21 cellular contexts compared by ENCODE assay signal in genomic region chrX:47690175-47690574, GRCh38. TPM values are rescaled to one million over a fixed set of nuclear protein-coding genes. Genes with fewer than 3 reads are reported as not detected.
DNase-seq lines count a peak whose midpoint lies in the region; ATAC-seq, FAIRE-seq and TF ChIP-seq lines count a peak whose summit lies in the region.
"Had no signal": no experiment of that assay in that cellular context is flagged by ENCODE, and none has a peak within 500 bp of the region (broad histone marks: within the 10 kb centered on the region; RNA-seq: fewer than 3 reads in every experiment).

No MANE protein-coding gene starts in this region.

- no TSS peak for BruUV-seq in K562 (replicated peaks; lab: Mats Ljungman, UMichigan)

- ATAC-seq in K562 (no peak), HG02623 (IDR thresholded peaks at IDR 0.05; ENCODE audit: unreplicated experiment) (no peak), GM18867 (IDR thresholded peaks at IDR 0.05; ENCODE audit: unreplicated experiment) (no peak)
- ATAC-seq: left colon, psoas muscle had no signal

- peak; percentile 19 for FAIRE-seq in K562 (lab: Jason Lieb, UNC)
- FAIRE-seq: GM12891 had no signal

- no peak overlapping the region for H3K9ac ChIP-seq in K562 (ENCODE audit: insufficient read depth in 1 of 2, low read depth in 2 of 2, low read length in 2 of 2)

- WGBS in K562 (ENCODE audit: insufficient coverage, low coverage, missing lambda C conversion rate): 0% methylated on average over 1 of the region's 2 CpGs
- WGBS in adrenal gland, 4 donors: 77 to 94% (median 82%) methylated on average over 2 of the region's 2 CpGs

- H3K27ac ChIP-seq in K562 (ENCODE audit: extremely low read depth, low read depth, low read length) (no peak overlapping the region), osteoblast (ENCODE audit: low read depth, low read length) (no peak overlapping the region), adrenal gland (no peak overlapping the region)
- H3K27ac ChIP-seq: cardiac muscle cell, epithelial cell of prostate, psoas muscle, upper lobe of left lung had no signal

- H3K9me3 ChIP-seq in K562 (replicated peaks; ENCODE audit: control insufficient read depth, insufficient read depth, low read depth, low read length) (no peaks in the 10 kb centered on the region), osteoblast (ENCODE audit: low read depth, low read length) (no peaks in the 10 kb centered on the region), adrenal gland (replicated peaks in 1 of 3) (no peaks in the 10 kb centered on the region)
- H3K9me3 ChIP-seq: BE2C, psoas muscle, upper lobe of left lung had no signal

- TF ChIP-seq POLR2A in K562 (conservative IDR thresholded peaks at IDR 0.05) (no peak), adrenal gland (IDR thresholded peaks at IDR 0.05) (no peak)

- no peaks in the 10 kb centered on the region for H4K20me1 ChIP-seq in K562 (replicated peaks; ENCODE audit: control insufficient read depth, insufficient read depth, low read length)
- no peaks in the 10 kb centered on the region for H4K20me1 ChIP-seq in osteoblast (ENCODE audit: insufficient read depth, low read length)

- no peak; a peak in 1 of 4 replicates for TF ChIP-seq RAD21 in K562 (CRISPR knock-in tag; conservative IDR thresholded peaks at IDR 0.05 in 1 of 2, IDR thresholded peaks at IDR 0.05 in 1 of 2)

- H3K4me3 ChIP-seq in H7 (ENCODE audit: insufficient read depth, low read depth, low read length) (no peak overlapping the region), K562 (no peak overlapping the region), osteoblast (ENCODE audit: insufficient read depth, low read length) (no peak overlapping the region), adrenal gland (no peak overlapping the region)
- H3K4me3 ChIP-seq: cardiac muscle cell, psoas muscle, smooth muscle cell, upper lobe of left lung had no signal

- H3K27me3 ChIP-seq in H7 (ENCODE audit: control insufficient read depth, insufficient read depth, low read length): no peaks in the 10 kb centered on the region
- no peaks in the 10 kb centered on the region for H3K27me3 ChIP-seq in K562 (ENCODE audit: control insufficient read depth in 2 of 2, insufficient read depth in 2 of 2, low read length in 2 of 2)
- peaks cover 3% of the 10 kb centered on the region for H3K27me3 ChIP-seq in osteoblast (ENCODE audit: insufficient read depth, low read length)
- H3K27me3 ChIP-seq in adrenal gland: no peaks in the 10 kb centered on the region
- H3K27me3 ChIP-seq: BE2C, cardiac muscle cell, upper lobe of left lung had no signal

- H3K4me1 ChIP-seq in K562 (replicated peaks in 1 of 2; ENCODE audit: control insufficient read depth in 2 of 2, insufficient read depth in 2 of 2, low read length in 2 of 2) (peaks cover 0 to 10% of the 10 kb centered on the region in 2 experiments; a peak in 3 of 5 replicates), osteoblast (ENCODE audit: insufficient read depth, low read length) (no peaks in the 10 kb centered on the region), adrenal gland (replicated peaks in 1 of 2) (no peaks in the 10 kb centered on the region)
- H3K4me1 ChIP-seq: BE2C, psoas muscle, upper lobe of left lung had no signal

- CTCF ChIA-PET in K562 (lab: Yijun Ruan, JAX; ENCODE audit: low intra/inter-chr PET ratio): no interaction called here

- TF ChIP-seq CTCF in K562 (IDR thresholded peaks at IDR 0.05 in 2 of 3, conservative IDR thresholded peaks at IDR 0.05 in 1 of 3; ENCODE audit: insufficient read depth in 2 of 3, low read depth in 1 of 3, low read length in 3 of 3) (peak in 1 of 3 experiments; percentile 27; a peak in 3 of 6 replicates), osteoblast (IDR thresholded peaks at IDR 0.05; ENCODE audit: extremely low read depth, low read depth, low read length) (peak; percentile 13), adrenal gland (IDR thresholded peaks at IDR 0.05) (no peak)

- H3K9me1 ChIP-seq in K562 (ENCODE audit: control insufficient read depth, insufficient read depth, low read length): no peaks in the 10 kb centered on the region

- H3K4me2 ChIP-seq in K562 (ENCODE audit: insufficient read depth, low read length): no peak overlapping the region
- no peak overlapping the region for H3K4me2 ChIP-seq in osteoblast (ENCODE audit: insufficient read depth, low read length)
- H3K4me2 ChIP-seq: smooth muscle cell had no signal

- H3K79me2 ChIP-seq in K562 (ENCODE audit: control insufficient read depth, insufficient read depth, low read length) (no peaks in the 10 kb centered on the region), osteoblast (ENCODE audit: insufficient read depth, low read length) (no peaks in the 10 kb centered on the region)

- no peak for TF ChIP-seq EP300 in K562 (IDR thresholded peaks at IDR 0.05; ENCODE audit: low read length)

- in situ Hi-C loops in K562 (cut with MboI): no loop called here

- POLR2A ChIA-PET in K562 (lab: Yijun Ruan, JAX): no interaction called here

- intact Hi-C loops in K562 (cut with micrococcal nuclease): no loop called here
- intact Hi-C loops in adrenal gland (cut with DNase I): no loop called here

- peak; percentile 7 for DNase-seq in H7
- DNase-seq in M059J (ENCODE audit: low read depth): peak; percentile 15
- DNase-seq in K562 (ENCODE audit: extremely low read depth in 1 of 4, low spot score in 3 of 4): peak in 1 of 4 experiments; percentile 19
- no peak for DNase-seq in osteoblast (ENCODE audit: insufficient read length, low spot score, missing footprints)
- DNase-seq in adrenal gland: no peak
- DNase-seq: activated CD4-positive, alpha-beta T cell treated with anti-CD3 and anti-CD28 coated beads for 48 hours; activated effector memory CD4-positive, alpha-beta T cell treated with Interleukin-2 at 50 U/mL for 16 hours; BE2C; left colon; midbrain; NCI-H1436; NCI-H2227 treated with DMSO at 0.1 percent for 48 hours; NK-92 treated with Interleukin-12 subunit alpha and Interleukin-12 subunit beta, amount 100 ng/mL, for 24 hours; psoas muscle; upper lobe of left lung had no signal

- no peaks in the 10 kb centered on the region for H3K36me3 ChIP-seq in H7 (replicated peaks; ENCODE audit: control insufficient read depth, insufficient read depth, low read length)
- no peaks in the 10 kb centered on the region; the same call in 2 of the 3 replicates for H3K36me3 ChIP-seq in K562 (ENCODE audit: control insufficient read depth, insufficient read depth, low read length)
- H3K36me3 ChIP-seq in osteoblast (ENCODE audit: insufficient read depth, low read length): no peaks in the 10 kb centered on the region
- no peaks in the 10 kb centered on the region for H3K36me3 ChIP-seq in adrenal gland (replicated peaks in 1 of 2)
- H3K36me3 ChIP-seq: BE2C, cardiac muscle cell, upper lobe of left lung had no signal

- H2AFZ ChIP-seq in K562 (ENCODE audit: low read depth, low read length) (no peak overlapping the region), osteoblast (ENCODE audit: low read length) (no peak overlapping the region)

TF ChIP-seq in K562, 482 proteins besides CTCF, POLR2A, EP300 and RAD21:
- no peak for TF ChIP-seq GTF2F1 (IDR thresholded peaks at IDR 0.05; ENCODE audit: low read depth, low read length)
- 0 out of 2 replicates have a peak, but pooled peaks have one; percentile 19 for TF ChIP-seq ELF1 (tag; IDR thresholded peaks at IDR 0.05)

RNA-seq across cellular contexts. Expression of gene UXT, which starts 31.2 kb away (rescaled TPM):
- 87.5 and 93.7 TPM in 2 replicates for total RNA-seq in H7 (2014; rRNA removed; shearing (Covaris generic))
- total RNA-seq in M059J (2014; rRNA removed; shearing (Covaris generic)): 178 and 233 TPM in 2 replicates
- 67.5 and 87.0 TPM in 2 replicates for total RNA-seq in K562 (2011; cell fraction: chromatin; rRNA removed; ENCODE audit: low replicate concordance)
- 91.2 and 94.6 TPM in 2 replicates for total RNA-seq in K562 (2011; cell fraction: nucleolus; rRNA removed)
- total RNA-seq in K562 (2011; cell fraction: nucleoplasm; rRNA removed): 97.3 and 117 TPM in 2 replicates
- total RNA-seq in K562 (2014; rRNA removed) (201 and 206 TPM in 2 replicates), K562 (2014; rRNA removed; fragmentation: Illumina TruSeq; extraction: Trizol) (199 and 204 TPM in 2 replicates), K562 (2015; rRNA removed; fragmentation: Illumina TruSeq; extraction: Trizol) (184 and 206 TPM in 2 replicates), K562 (2021) (181 and 185 TPM in 2 replicates), osteoblast (93.4 and 94.9 TPM in 2 replicates), adrenal gland (100 to 1,000 TPM; 120 to 174 (median 148) TPM)
- polyA plus RNA-seq in K562 (2011; rRNA removed) (260 and 275 TPM in 2 replicates), K562 (2014; fragmentation: Illumina TruSeq; extraction: Trizol) (279 and 300 TPM in 2 replicates), K562 (2014; fragmentation: Nextera tagmentation; extraction: Ambion mirVana) (100 to 1,000 TPM; 141 to 167 TPM), K562 (2014; rRNA removed) (265 and 285 TPM in 2 replicates), adrenal gland (100 to 1,000 TPM; 135 to 163 (median 152) TPM)
- 259 and 265 TPM in 2 replicates for polyA plus RNA-seq in K562 (2011; cell fraction: cytosol; rRNA removed)
- 182 and 231 TPM in 2 replicates for polyA plus RNA-seq in K562 (2011; cell fraction: nucleus; rRNA removed)
- polyA plus RNA-seq in K562 (2012): 283 and 337 TPM in 2 replicates
- polyA minus RNA-seq in K562 (2011; rRNA and poly(A)+ RNA removed): 74.0 and 75.4 TPM in 2 replicates
- polyA minus RNA-seq in K562 (2011; cell fraction: cytosol; rRNA and poly(A)+ RNA removed): 52.3 and 53.6 TPM in 2 replicates
- 46.6 and 75.3 TPM in 2 replicates for polyA minus RNA-seq in K562 (2011; cell fraction: nucleus; rRNA and poly(A)+ RNA removed)

RNA-seq across cellular contexts. Expression of gene ELK1, which starts 39.8 kb away (rescaled TPM):
- 32.7 and 33.8 TPM in 2 replicates for total RNA-seq in H7 (2014; rRNA removed; shearing (Covaris generic))
- 37.9 and 51.0 TPM in 2 replicates for total RNA-seq in M059J (2014; rRNA removed; shearing (Covaris generic))
- total RNA-seq in K562 (2011; cell fraction: chromatin; rRNA removed; ENCODE audit: low replicate concordance): 32.0 and 32.5 TPM in 2 replicates
- total RNA-seq in K562 (2011; cell fraction: nucleolus; rRNA removed): 20.1 and 21.2 TPM in 2 replicates
- 32.9 and 71.1 TPM in 2 replicates for total RNA-seq in K562 (2011; cell fraction: nucleoplasm; rRNA removed)
- total RNA-seq in K562 (2014; rRNA removed) (37.8 and 47.8 TPM in 2 replicates), K562 (2014; rRNA removed; fragmentation: Illumina TruSeq; extraction: Trizol) (23.6 and 24.5 TPM in 2 replicates), K562 (2015; rRNA removed; fragmentation: Illumina TruSeq; extraction: Trizol) (21.2 and 21.6 TPM in 2 replicates), K562 (2021) (62.5 and 74.9 TPM in 2 replicates), osteoblast (36.2 and 37.6 TPM in 2 replicates), adrenal gland (10 to 100 TPM; 39.3 to 78.8 (median 57.2) TPM)
- polyA plus RNA-seq in K562 (2011; rRNA removed) (26.5 and 29.5 TPM in 2 replicates), K562 (2014; fragmentation: Illumina TruSeq; extraction: Trizol) (49.6 and 65.2 TPM in 2 replicates), K562 (2014; fragmentation: Nextera tagmentation; extraction: Ambion mirVana) (1 to 10 TPM; 4.4 to 4.6 TPM), K562 (2014; rRNA removed) (30.0 and 30.1 TPM in 2 replicates), adrenal gland (10 to 100 TPM; 21.6 to 38.4 (median 21.8) TPM)
- polyA plus RNA-seq in K562 (2011; cell fraction: cytosol; rRNA removed): 36.1 and 65.1 TPM in 2 replicates
- polyA plus RNA-seq in K562 (2011; cell fraction: nucleus; rRNA removed): 31.3 and 44.0 TPM in 2 replicates
- 40.7 and 46.4 TPM in 2 replicates for polyA plus RNA-seq in K562 (2012)
- polyA minus RNA-seq in K562 (2011; rRNA and poly(A)+ RNA removed): 17.1 and 17.8 TPM in 2 replicates
- polyA minus RNA-seq in K562 (2011; cell fraction: cytosol; rRNA and poly(A)+ RNA removed): 26.9 and 30.2 TPM in 2 replicates
- polyA minus RNA-seq in K562 (2011; cell fraction: nucleus; rRNA and poly(A)+ RNA removed): 9.4 and 10.1 TPM in 2 replicates

Comparison
In these comparisons a context has a peak if more than half of its experiments do, and no peak if none do; other contexts are left out.
1. DNase-seq: peak in H7 (single experiment) and M059J (single experiment); none in osteoblast (single experiment) and adrenal gland (0 of 7).